Comparison of ENCODE assay signal across 19 cellular contexts in genomic region chr14:51931308-51931707, GRCh38. TPM values are rescaled to one million over a fixed set of nuclear protein-coding genes. Genes with fewer than 3 reads are reported as not detected.
DNase-seq lines count a peak whose midpoint lies in the region; ATAC-seq and TF ChIP-seq lines count a peak whose summit lies in the region.
"Had no signal": no experiment of that assay in that cellular context is flagged by ENCODE, and none has a peak within 500 bp of the region (broad histone marks: within the 10 kb centered on the region; RNA-seq: fewer than 3 reads in every experiment).

No MANE protein-coding gene starts in this region.

- H3K4me1 Mint-ChIP-seq in activated CD4-positive, alpha-beta T cell treated with anti-CD3 and anti-CD28 coated beads for 36 hours, result peaks cover 68% of the 10 kb centered on the region
- H3K4me1 Mint-ChIP-seq in CD8-positive, alpha-beta memory T cell, result peaks cover 76 to 93% (median 86%) of the 10 kb centered on the region in 3 donors
- peaks cover 30% of the 10 kb centered on the region for H3K4me1 Mint-ChIP-seq in activated T-helper 17 cell treated with anti-CD3 and anti-CD28 coated beads, Interleukin-2, amount 50 U/mL, for 72 hours
- peaks cover 85% of the 10 kb centered on the region in 2 donors for H3K4me1 Mint-ChIP-seq in natural killer cell

- peaks cover 4% of the 10 kb centered on the region for H3K36me3 ChIP-seq in CD8-positive, alpha-beta memory T cell (ENCODE audit: insufficient read depth, low read length)
- no peaks in the 10 kb centered on the region for H3K36me3 ChIP-seq in transverse colon
- H3K36me3 ChIP-seq: prostate gland had no signal

- TF ChIP-seq EP300 in transverse colon (IDR thresholded peaks at IDR 0.05; ENCODE audit: low read depth), result no peak

- no peaks in the 10 kb centered on the region for H3K27me3 Mint-ChIP-seq in activated CD4-positive, alpha-beta T cell treated with anti-CD3 and anti-CD28 coated beads for 36 hours
- H3K27me3 Mint-ChIP-seq in CD8-positive, alpha-beta memory T cell, result no peaks in the 10 kb centered on the region
- H3K27me3 Mint-ChIP-seq in activated T-helper 17 cell treated with anti-CD3 and anti-CD28 coated beads, Interleukin-2, amount 50 U/mL, for 72 hours, result no peaks in the 10 kb centered on the region
- H3K27me3 Mint-ChIP-seq in natural killer cell (ENCODE audit: low read depth in 2 of 2), result no peaks in the 10 kb centered on the region

- CTCF ChIA-PET in activated CD4-positive, alpha-beta T cell treated with anti-CD3 and anti-CD28 coated beads for 36 hours (lab: Charles Lee), result no interaction called here
- CTCF ChIA-PET in CD8-positive, alpha-beta memory T cell (lab: Charles Lee), result no interaction called here

- peak; percentile 75 for ATAC-seq in activated CD4-positive, alpha-beta T cell treated with anti-CD3 and anti-CD28 coated beads for 36 hours
- ATAC-seq in activated T-helper 17 cell treated with anti-CD3 and anti-CD28 coated beads, Interleukin-2, amount 50 U/mL, for 72 hours (replicated peaks), result peak; percentile 94
- ATAC-seq in natural killer cell, result peak in 2 of 3 donors; percentile 17 to 33
- ATAC-seq in GM19455 (IDR thresholded peaks at IDR 0.05; ENCODE audit: unreplicated experiment), result no peak
- ATAC-seq: left ventricle myocardium superior had no signal

- TF ChIP-seq CTCF in natural killer cell (IDR thresholded peaks at IDR 0.05) (no peak), transverse colon (IDR thresholded peaks at IDR 0.05) (no peak)

- no peak overlapping the region for H3K4me3 ChIP-seq in CD8-positive, alpha-beta memory T cell (ENCODE audit: low read length)
- no peak overlapping the region for H3K4me3 ChIP-seq in transverse colon
- H3K4me3 ChIP-seq: hepatocyte, prostate gland had no signal

- no peak for TF ChIP-seq POLR2A in transverse colon (IDR thresholded peaks at IDR 0.05)

- H3K36me3 Mint-ChIP-seq in activated CD4-positive, alpha-beta T cell treated with anti-CD3 and anti-CD28 coated beads for 36 hours (ENCODE audit: low read depth), result peaks cover 51% of the 10 kb centered on the region
- peaks cover 0 to 51% (median 14%) of the 10 kb centered on the region in 3 donors for H3K36me3 Mint-ChIP-seq in CD8-positive, alpha-beta memory T cell
- H3K36me3 Mint-ChIP-seq in activated T-helper 17 cell treated with anti-CD3 and anti-CD28 coated beads, Interleukin-2, amount 50 U/mL, for 72 hours (ENCODE audit: low read depth), result peaks cover 74% of the 10 kb centered on the region
- no peaks in the 10 kb centered on the region for H3K36me3 Mint-ChIP-seq in natural killer cell

- in situ Hi-C loops in transverse colon (cut with MboI; ENCODE audit: low pct_ligation_motif_present in 1 of 4, low pct_unique_long_range_greater_than_20kb in 1 of 4, low sequenced_read_pairs in 3 of 4), result no loop called here

- no peak for DNase-seq in activated CD4-positive, alpha-beta T cell treated with anti-CD3 and anti-CD28 coated beads for 36 hours
- no peak for DNase-seq in activated CD4-positive, alpha-beta T cell treated with anti-CD3 and anti-CD28 coated beads, Interleukin-2, amount 50 U/mL, for 48 hours
- DNase-seq in CD8-positive, alpha-beta memory T cell, result no peak
- DNase-seq in natural killer cell (no peak), iPS-NIHi11 (ENCODE audit: low spot score) (no peak), transverse colon (no peak)
- DNase-seq: activated CD4-positive, CD25-positive, alpha-beta regulatory T cell treated with anti-CD3 and anti-CD28 coated beads, Interleukin-2, amount 50 U/mL, for 72 hours; Calu3; foreskin melanocyte; Kasumi-1; left ventricle myocardium superior; NCI-H1694 treated with DMSO at 0.1 percent for 48 hours; NCI-H2227 treated with DMSO at 0.1 percent for 48 hours; OCI-M1; Right ventricle myocardium superior had no signal

- POLR2A ChIA-PET in activated CD4-positive, alpha-beta T cell treated with anti-CD3 and anti-CD28 coated beads for 36 hours (lab: Charles Lee), result no interaction called here
- POLR2A ChIA-PET in CD8-positive, alpha-beta memory T cell (lab: Charles Lee), result no interaction called here

- no peaks in the 10 kb centered on the region for H3K27me3 ChIP-seq in CD8-positive, alpha-beta memory T cell (ENCODE audit: insufficient read depth, low read length, poor library complexity, severe bottlenecking)
- H3K27me3 ChIP-seq in transverse colon, result no peaks in the 10 kb centered on the region
- H3K27me3 ChIP-seq: hepatocyte had no signal

- peaks cover 40% of the 10 kb centered on the region for H3K4me1 ChIP-seq in CD8-positive, alpha-beta memory T cell (ENCODE audit: insufficient read depth, low read length)
- peaks cover 0 to 12% (median 0%) of the 10 kb centered on the region in 4 donors for H3K4me1 ChIP-seq in transverse colon
- H3K4me1 ChIP-seq: prostate gland had no signal

- intact Hi-C loops in activated CD4-positive, alpha-beta T cell treated with anti-CD3 and anti-CD28 coated beads for 36 hours (cut with DNase I, micrococcal nuclease), result no loop called here
- intact Hi-C loops in natural killer cell (cut with micrococcal nuclease), result loop anchor here (5.0 kb wide), 1 partner anchor 46 kb away; no protein-coding TSS in a partner anchor
- intact Hi-C loops in transverse colon (cut with DNase I; ENCODE audit: low total_unique reads), result no loop called here

- H3K4me3 Mint-ChIP-seq in activated CD4-positive, alpha-beta T cell treated with anti-CD3 and anti-CD28 coated beads for 36 hours, result no peak overlapping the region
- peak overlapping the region in 5 of 7 donors; percentile 14 to 67 (median 25) for H3K4me3 Mint-ChIP-seq in CD8-positive, alpha-beta memory T cell
- peak overlapping the region; percentile 23 for H3K4me3 Mint-ChIP-seq in activated T-helper 17 cell treated with anti-CD3 and anti-CD28 coated beads, Interleukin-2, amount 50 U/mL, for 72 hours
- peak overlapping the region; percentile 86 for H3K4me3 Mint-ChIP-seq in natural killer cell

- H3K27ac ChIP-seq in CD8-positive, alpha-beta memory T cell (ENCODE audit: low read depth, low read length), result no peak overlapping the region
- no peak overlapping the region for H3K27ac ChIP-seq in transverse colon
- H3K27ac ChIP-seq: hepatocyte, prostate gland had no signal

- H3K9me3 Mint-ChIP-seq in activated CD4-positive, alpha-beta T cell treated with anti-CD3 and anti-CD28 coated beads for 36 hours (ENCODE audit: low read depth), result peaks cover 2% of the 10 kb centered on the region
- no peaks in the 10 kb centered on the region for H3K9me3 Mint-ChIP-seq in CD8-positive, alpha-beta memory T cell
- H3K9me3 Mint-ChIP-seq in activated T-helper 17 cell treated with anti-CD3 and anti-CD28 coated beads, Interleukin-2, amount 50 U/mL, for 72 hours, result peaks cover 4% of the 10 kb centered on the region
- H3K9me3 Mint-ChIP-seq in natural killer cell, result no peaks in the 10 kb centered on the region

- H3K9me3 ChIP-seq in CD8-positive, alpha-beta memory T cell (ENCODE audit: low read length), result no peaks in the 10 kb centered on the region
- no peaks in the 10 kb centered on the region for H3K9me3 ChIP-seq in transverse colon
- H3K9me3 ChIP-seq: prostate gland had no signal

- 56 to 72% methylated on average over 2 of the region's 2 CpGs for WGBS in transverse colon (ENCODE audit: low coverage in 1 of 2), 2 donors

- H3K27ac Mint-ChIP-seq in activated CD4-positive, alpha-beta T cell treated with anti-CD3 and anti-CD28 coated beads for 36 hours, result peak overlapping the region; percentile 91
- peak overlapping the region in 7 of 8 donors; percentile 58 to 97 (median 86) for H3K27ac Mint-ChIP-seq in CD8-positive, alpha-beta memory T cell
- peak overlapping the region; percentile 75 for H3K27ac Mint-ChIP-seq in activated T-helper 17 cell treated with anti-CD3 and anti-CD28 coated beads, Interleukin-2, amount 50 U/mL, for 72 hours
- peak overlapping the region; percentile 93 to 94 for H3K27ac Mint-ChIP-seq in natural killer cell

RNA-seq across cellular contexts. Expression of gene RTRAF, which starts 58.0 kb away (rescaled TPM):
- 100 to 1,000 TPM; 232 to 254 TPM for total RNA-seq in activated CD4-positive, alpha-beta T cell treated with anti-CD3 and anti-CD28 coated beads for 36 hours
- 100 to 1,000 TPM; 204 to 217 TPM for total RNA-seq in CD8-positive, alpha-beta memory T cell
- polyA plus RNA-seq in CD8-positive, alpha-beta memory T cell, result 210 TPM
- total RNA-seq in activated T-helper 17 cell treated with anti-CD3 and anti-CD28 coated beads, Interleukin-2, amount 50 U/mL, for 72 hours, result 100 to 1,000 TPM; 138 to 190 TPM
- total RNA-seq in natural killer cell, result 10 to 100 TPM; 84.3 to 96.5 (median 92.7) TPM
- total RNA-seq in transverse colon, result 10 to 100 TPM; 28.1 to 92.8 (median 51.5) TPM
